In the genomic region with DNA sequence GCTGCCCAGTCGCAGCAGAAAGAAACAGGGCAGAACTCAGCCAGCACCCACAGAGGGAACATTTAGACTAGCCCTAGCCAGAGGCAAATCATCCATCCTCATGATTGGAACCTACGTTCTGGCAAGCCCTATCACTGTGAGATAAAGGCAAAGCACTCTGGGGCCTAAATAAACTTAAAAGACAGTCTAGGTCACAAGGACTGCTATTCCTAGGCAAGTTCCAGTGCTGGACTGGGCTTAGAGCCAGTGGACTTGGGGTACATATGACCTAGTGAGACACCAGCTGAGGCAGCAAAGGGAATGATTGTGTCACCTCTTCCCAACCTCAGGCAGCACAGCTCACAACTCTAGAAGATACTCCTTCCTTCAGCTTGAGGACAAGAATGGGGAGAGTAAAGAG, we compare ENCODE assay signal across 21 cellular contexts.
DNase-seq lines count a peak whose midpoint lies in the region; ATAC-seq and TF ChIP-seq lines count a peak whose summit lies in the region.
"Had no signal": no experiment of that assay in that cellular context is flagged by ENCODE, and none has a peak within 500 bp of the region (broad histone marks: within the 10 kb centered on the region; RNA-seq: fewer than 3 reads in every experiment).

No MANE protein-coding gene starts in this region.

- H3K27me3 Mint-ChIP-seq in CD14-positive monocyte (ENCODE audit: low read depth in 3 of 3) = peaks cover 0 to 9% (median 2%) of the 10 kb centered on the region in 3 donors
- H3K27me3 Mint-ChIP-seq: IgD-negative memory B cell had no signal

- H3K9me3 ChIP-seq in right atrium auricular region = peaks cover 0 to 7% of the 10 kb centered on the region in 2 donors
- H3K9me3 ChIP-seq: Peyer's patch had no signal

- intact Hi-C loops in Right ventricle myocardium inferior (cut with DNase I) = no loop called here
- intact Hi-C loops in left ventricle myocardium superior (cut with micrococcal nuclease) = no loop called here
- intact Hi-C loops in CD14-positive monocyte (cut with micrococcal nuclease) = no loop called here

- H3K4me3 Mint-ChIP-seq in CD14-positive monocyte = no peak overlapping the region
- H3K4me3 Mint-ChIP-seq: CD8-positive, alpha-beta memory T cell had no signal

- no peak overlapping the region for H3K4me3 ChIP-seq in right atrium auricular region
- H3K4me3 ChIP-seq: BLaER1 treated with 17β-estradiol and CSF1 and Interleukin-3, amounts not matched to agents 10 nM and 100 nM; Peyer's patch had no signal

- no peak overlapping the region for H3K27ac Mint-ChIP-seq in CD14-positive monocyte
- H3K27ac Mint-ChIP-seq: IgD-negative memory B cell had no signal

- no peak for DNase-seq in Right ventricle myocardium inferior (ENCODE audit: missing footprints)
- DNase-seq in right atrium auricular region (ENCODE audit: low spot score) = no peak
- peak; percentile 1 for DNase-seq in fibroblast of gingiva (ENCODE audit: low read depth)
- DNase-seq in left ventricle myocardium superior = peak; percentile 35
- no peak for DNase-seq in glomerular visceral epithelial cell (ENCODE audit: extremely low spot score)
- DNase-seq in midbrain (lab: John Stamatoyannopoulos, UW) = no peak
- no peak for DNase-seq in CD14-positive monocyte (ENCODE audit: low spot score)
- DNase-seq: ACHN; Calu3; CD8-positive, alpha-beta memory T cell; DMS153; GDM1; NCI-H1417 treated with DMSO at 0.1 percent for 48 hours; NCI-H187; NCI-H446; NCI-H526; Peyer's patch had no signal

- no peak overlapping the region for H3K27ac ChIP-seq in right atrium auricular region
- H3K27ac ChIP-seq: 22Rv1; BLaER1 treated with 17β-estradiol and CSF1 and Interleukin-3, amounts not matched to agents 10 nM and 100 nM; Peyer's patch had no signal

- TF ChIP-seq CTCF in right atrium auricular region (IDR thresholded peaks at IDR 0.05) (no peak), CD14-positive monocyte (IDR thresholded peaks at IDR 0.05) (no peak)

- no peaks in the 10 kb centered on the region for H3K4me1 Mint-ChIP-seq in CD14-positive monocyte
- H3K4me1 Mint-ChIP-seq: CD8-positive, alpha-beta memory T cell; IgD-negative memory B cell had no signal

- no peaks in the 10 kb centered on the region for H3K4me1 ChIP-seq in right atrium auricular region
- H3K4me1 ChIP-seq: BLaER1 treated with 17β-estradiol and CSF1 and Interleukin-3, amounts not matched to agents 10 nM and 100 nM; Peyer's patch had no signal

- H3K9me3 Mint-ChIP-seq in CD14-positive monocyte = peaks cover 6 to 25% (median 12%) of the 10 kb centered on the region in 7 donors

- no peaks in the 10 kb centered on the region for H3K27me3 ChIP-seq in right atrium auricular region
- H3K27me3 ChIP-seq: Peyer's patch had no signal

- H3K36me3 Mint-ChIP-seq in CD14-positive monocyte = no peaks in the 10 kb centered on the region
- H3K36me3 Mint-ChIP-seq: IgD-negative memory B cell had no signal

- H3K36me3 ChIP-seq in right atrium auricular region = no peaks in the 10 kb centered on the region
- H3K36me3 ChIP-seq: BLaER1 treated with 17β-estradiol and CSF1 and Interleukin-3, amounts not matched to agents 10 nM and 100 nM; Peyer's patch had no signal

- ATAC-seq in Right ventricle myocardium inferior (peak; percentile 60), left ventricle myocardium superior (peak; percentile 99), GM19395 (IDR thresholded peaks at IDR 0.05; ENCODE audit: unreplicated experiment) (no peak)

Comparison
In these comparisons a context has a peak if more than half of its experiments do, and no peak if none do; other contexts are left out.
1. DNase-seq: peak in fibroblast of gingiva (single experiment) and left ventricle myocardium superior (single experiment); none in Right ventricle myocardium inferior (single experiment), right atrium auricular region (single experiment), glomerular visceral epithelial cell (single experiment), midbrain (single experiment) and CD14-positive monocyte (single experiment).